In genomic region chr5:32092938-32093812, GRCh38 we compare ENCODE assay signal across 8 cellular contexts.
DNase-seq lines count a peak whose midpoint lies in the region; ATAC-seq and TF ChIP-seq lines count a peak whose summit lies in the region.

No MANE protein-coding gene starts in this region.

- no peaks in the 10 kb centered on the region for H3K9me3 ChIP-seq in SJSA1 (replicated peaks)

- no peaks in the 10 kb centered on the region for H3K27me3 ChIP-seq in SJSA1 (replicated peaks)

- no peaks in the 10 kb centered on the region for H3K36me3 Mint-ChIP-seq in activated naive CD4-positive, alpha-beta T cell treated with anti-CD3 and anti-CD28 coated beads for 36 hours (ENCODE audit: low read depth)

- no peak overlapping the region for H3K4me3 ChIP-seq in SJSA1

- no peaks in the 10 kb centered on the region for H3K27me3 Mint-ChIP-seq in activated naive CD4-positive, alpha-beta T cell treated with anti-CD3 and anti-CD28 coated beads for 36 hours (ENCODE audit: low read depth)

- peak; percentile 86 for ATAC-seq in HG02642 (IDR thresholded peaks at IDR 0.05; ENCODE audit: poor library complexity, unreplicated experiment)

- no peaks in the 10 kb centered on the region for H3K4me1 ChIP-seq in SJSA1 (replicated peaks)

- no peak overlapping the region for H3K4me3 Mint-ChIP-seq in activated naive CD4-positive, alpha-beta T cell treated with anti-CD3 and anti-CD28 coated beads for 36 hours

- DNase-seq in GM13976 (ENCODE audit: low spot score) (peak; percentile 87), NCI-H1048 (lab: John Stamatoyannopoulos, UW) (peak; percentile 18), SJSA1 (ENCODE audit: low read depth in 1 of 2, low spot score in 2 of 2) (peak; percentile 23 to 48), head of caudate nucleus (peak in 38 of 42 donors; percentile 37 to 91 (median 72)), pulmonary artery endothelial cell (ENCODE audit: low read depth, low spot score) (peak; percentile 46), GOT3 (lab: John Stamatoyannopoulos, UW) (no peak)
- DNase-seq in activated naive CD4-positive, alpha-beta T cell treated with anti-CD3 and anti-CD28 coated beads for 36 hours, result peak; percentile 87

- H3K36me3 ChIP-seq in SJSA1, result no peaks in the 10 kb centered on the region

- H3K27ac Mint-ChIP-seq in activated naive CD4-positive, alpha-beta T cell treated with anti-CD3 and anti-CD28 coated beads for 36 hours, result no peak overlapping the region

- H3K27ac ChIP-seq in SJSA1, result no peak overlapping the region

- peaks cover 6% of the 10 kb centered on the region for H3K4me1 Mint-ChIP-seq in activated naive CD4-positive, alpha-beta T cell treated with anti-CD3 and anti-CD28 coated beads for 36 hours (ENCODE audit: low read depth)

- CTCF ChIA-PET in activated naive CD4-positive, alpha-beta T cell treated with anti-CD3 and anti-CD28 coated beads for 36 hours (lab: Charles Lee), result interaction anchor here (0.5 to 1.9 kb wide), 34 partner anchors 9 to 546 kb away, joined by 3 to 24 read pairs (median 3); partner anchors contain the start of gene PDZD2

- in situ Hi-C loops in GM13976 (cut with MboI; ENCODE audit: low sequenced_read_pairs, unreplicated experiment), result loop anchor here (10.0 kb wide), 1 partner anchor 518 kb away; no protein-coding TSS in a partner anchor

- intact Hi-C loops in activated naive CD4-positive, alpha-beta T cell treated with anti-CD3 and anti-CD28 coated beads for 36 hours (cut with micrococcal nuclease), result loop anchor here (1.0 to 5.0 kb wide), 6 partner anchors 17 to 512 kb away; no protein-coding TSS in a partner anchor
- intact Hi-C loops in head of caudate nucleus (cut with DNase I), result loop anchor here (5.0 kb wide), 1 partner anchor 266 kb away; no protein-coding TSS in a partner anchor

- H3K9me3 Mint-ChIP-seq in activated naive CD4-positive, alpha-beta T cell treated with anti-CD3 and anti-CD28 coated beads for 36 hours, result no peaks in the 10 kb centered on the region

- peak; percentile 75 for TF ChIP-seq CTCF in GM13976 (IDR thresholded peaks at IDR 0.05; ENCODE audit: borderline replicate concordance, control extremely low read depth, extremely low read depth, insufficient read depth, missing control alignments)
